Comparison of ENCODE assay signal across 21 cellular contexts in genomic region chr3:127140501-127141460, GRCh38. TPM values are rescaled to one million over a fixed set of nuclear protein-coding genes. Genes with fewer than 3 reads are reported as not detected.
"Had no signal": no experiment of that assay in that cellular context is flagged by ENCODE, and none has a peak within 500 bp of the region (broad histone marks: within the 10 kb centered on the region; RNA-seq: fewer than 3 reads in every experiment).

No MANE protein-coding gene starts in this region.

- H3K27ac ChIP-seq: Peyer's patch, SJSA1 had no signal

- H3K4me3 ChIP-seq: adrenal gland, Peyer's patch, SJSA1 had no signal

- H3K9me3 ChIP-seq: adrenal gland, SJSA1 had no signal

- H3K4me1 ChIP-seq: SJSA1 had no signal

- DNase-seq: activated CD4-positive, alpha-beta memory T cell treated with anti-CD3 and anti-CD28 coated beads for 36 hours; activated CD4-positive, alpha-beta T cell treated with anti-CD3 and anti-CD28 coated beads, Interleukin-2, amount 10 ng/mL, durations not matched to agents 7 days and 5 days; activated CD4-positive, CD25-positive, alpha-beta regulatory T cell; activated CD8-positive, alpha-beta memory T cell treated with anti-CD3 and anti-CD28 coated beads, Interleukin-2, amount 50 U/mL, for 4 hours; activated gamma-delta T cell treated with Interleukin-2 at 50 U/mL for 16 hours; activated naive CD4-positive, alpha-beta T cell treated with anti-CD3 and anti-CD28 coated beads, Interleukin-2, amount 10 ng/mL, durations not matched to agents 7 days and 5 days; activated naive CD8-positive, alpha-beta T cell treated with anti-CD3 and anti-CD28 coated beads, Interleukin-2, amount 10 ng/mL, durations not matched to agents 7 days and 5 days; activated T-cell treated with anti-CD3 and anti-CD28 coated beads, Interleukin-2, amount 50 U/mL, for 72 hours; anterior cingulate cortex; IMR-90; Kasumi-1; KBM-7; Right ventricle myocardium superior; T-helper 17 cell; T1000 had no signal

- ATAC-seq: activated T-cell treated with anti-CD3 and anti-CD28 coated beads, Interleukin-2, amount 50 U/mL, for 72 hours; T-helper 17 cell had no signal

- H3K27me3 ChIP-seq: adrenal gland, Peyer's patch had no signal

- H3K36me3 ChIP-seq: adrenal gland, Peyer's patch, SJSA1 had no signal

RNA-seq across cellular contexts. Expression of gene PRR23E, which starts 52.1 kb away (rescaled TPM):
- total RNA-seq: activated CD4-positive, alpha-beta memory T cell treated with anti-CD3 and anti-CD28 coated beads for 36 hours; activated CD4-positive, alpha-beta T cell treated with anti-CD3 and anti-CD28 coated beads, Interleukin-2, amount 10 ng/mL, durations not matched to agents 7 days and 5 days; activated CD8-positive, alpha-beta memory T cell treated with anti-CD3 and anti-CD28 coated beads for 36 hours; activated naive CD8-positive, alpha-beta T cell treated with anti-CD3 and anti-CD28 coated beads, Interleukin-2, amount 10 ng/mL, durations not matched to agents 7 days and 5 days; activated T-cell treated with anti-CD3 and anti-CD28 coated beads, Interleukin-2, amount 50 U/mL, for 72 hours; activated T-helper 2 cell treated with anti-CD3 and anti-CD28 coated beads, Interferon-gamma antibody, Interleukin-2, Interleukin-4, amounts not matched to agents 10 μg/mL and 5 μg/mL and 100 μg/mL, durations not matched to agents 14 hours and 24 hours and 36 hours; adrenal gland; cardiac septum; IMR-90; Peyer's patch; Right ventricle myocardium superior; SJSA1; T-helper 17 cell had no signal
- polyA plus RNA-seq: adrenal gland, IMR-90 had no signal
